ENCODE assay signal across 1 cellular context in the genomic region with DNA sequence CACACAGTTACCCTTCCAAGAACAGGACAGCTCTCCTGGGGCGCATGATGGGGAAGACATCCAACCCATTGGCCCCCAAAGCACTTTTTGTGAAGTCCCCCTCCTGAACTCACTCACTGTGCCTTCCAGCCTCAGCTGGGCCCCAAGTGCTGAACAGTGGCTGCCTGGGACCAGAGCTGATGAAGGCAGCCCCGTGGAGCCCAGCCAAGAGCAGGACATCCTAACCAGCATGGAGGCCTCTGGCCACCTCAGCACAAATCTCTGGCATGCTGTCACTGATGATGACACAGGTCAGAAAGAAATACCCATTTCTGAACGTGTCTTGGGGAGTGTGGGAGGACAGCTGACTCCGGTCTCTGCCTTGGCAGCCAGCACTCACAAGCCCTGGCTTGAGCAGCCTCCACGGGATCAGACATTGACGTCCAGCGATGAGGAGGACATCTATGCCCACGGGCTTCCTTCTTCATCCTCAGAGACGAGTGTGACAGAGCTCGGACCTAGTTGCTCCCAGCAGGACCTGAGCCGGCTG.
TF ChIP-seq lines count a peak whose summit lies in the region.

No MANE protein-coding gene starts in this region.

TF ChIP-seq in H1, 55 proteins besides CTCF, POLR2A, EP300 and RAD21:
- TF ChIP-seq HDAC6 (IDR thresholded peaks at IDR 0.05; ENCODE audit: low read depth, low read length) (no peak), CBX8 (IDR thresholded peaks at IDR 0.05; ENCODE audit: borderline replicate concordance, low read depth, low read length) (no peak), BRCA1 (IDR thresholded peaks at IDR 0.05; ENCODE audit: low read depth, low read length) (no peak), SUZ12 (IDR thresholded peaks at IDR 0.05; ENCODE audit: low read length) (no peak)
